In the genomic region with DNA sequence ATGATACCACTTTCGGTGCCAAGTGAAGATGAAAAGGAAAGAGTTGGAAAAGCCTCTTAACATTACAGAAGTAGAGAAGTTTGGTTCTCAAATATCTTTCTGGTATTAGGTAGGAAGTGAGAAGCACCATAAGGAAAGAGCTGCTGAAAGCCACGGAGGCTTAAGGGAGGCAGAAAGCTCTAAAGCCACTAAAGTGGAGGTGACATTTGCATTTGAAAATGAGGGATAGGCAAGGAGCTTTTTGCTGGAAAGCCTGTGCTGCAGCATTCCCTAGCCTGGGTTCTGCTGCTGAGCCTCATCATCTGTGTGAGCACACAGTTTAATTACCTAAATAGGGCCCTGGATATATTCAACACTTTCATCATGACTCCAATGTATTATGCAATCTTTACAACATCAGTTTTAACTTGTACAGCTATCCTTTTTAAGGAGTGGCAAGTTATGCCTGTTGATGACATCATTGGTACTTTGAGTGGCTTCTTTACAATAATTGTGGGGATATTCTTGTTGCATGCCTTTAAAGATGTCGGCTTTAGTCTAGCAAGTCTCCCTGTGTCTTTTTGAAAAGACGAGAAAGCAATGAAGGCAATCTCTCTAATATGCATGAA, we compare ENCODE assay signal across 22 cellular contexts.
"Had no signal": no experiment of that assay in that cellular context is flagged by ENCODE, and none has a peak within 500 bp of the region (broad histone marks: within the 10 kb centered on the region; RNA-seq: fewer than 3 reads in every experiment).

No MANE protein-coding gene starts in this region.

- H3K4me1 ChIP-seq: adrenal gland, spleen, testis had no signal

- H3K9me3 ChIP-seq: adrenal gland, spleen, testis had no signal

- H3K27ac ChIP-seq: adrenal gland, cardiac muscle cell, epithelial cell of prostate, spleen, testis had no signal

- H3K4me1 Mint-ChIP-seq: activated naive CD4-positive, alpha-beta T cell treated with anti-CD3 and anti-CD28 coated beads, Interleukin-2, amount 50 U/mL, for 24 hours; nephron; stimulated activated memory B cell treated with anti-CD40 and anti-IgM and Interleukin-4, amounts not matched to agents 10 μg/mL and 1 μg/mL and 100 μg/mL, for 72 hours had no signal

- H3K27me3 ChIP-seq: adrenal gland, cardiac muscle cell, spleen, testis had no signal

- H3K9me3 Mint-ChIP-seq: activated naive CD4-positive, alpha-beta T cell treated with anti-CD3 and anti-CD28 coated beads, Interleukin-2, amount 50 U/mL, for 24 hours; activated T-cell treated with anti-CD3 and anti-CD28 coated beads, Interleukin-2, amount 50 U/mL, for 72 hours; dendritic cell treated with granulocyte-macrophage colony-stimulating factor and Interleukin-4, amounts not matched to agents 40 ng/mL and 50 ng/mL, for 4 days; nephron; stimulated activated memory B cell treated with anti-CD40 and anti-IgM and Interleukin-4, amounts not matched to agents 10 μg/mL and 1 μg/mL and 100 μg/mL, for 72 hours; type B pancreatic cell had no signal

- H3K36me3 Mint-ChIP-seq: activated naive CD4-positive, alpha-beta T cell treated with anti-CD3 and anti-CD28 coated beads, Interleukin-2, amount 50 U/mL, for 24 hours; stimulated activated memory B cell treated with anti-CD40 and anti-IgM and Interleukin-4, amounts not matched to agents 10 μg/mL and 1 μg/mL and 100 μg/mL, for 72 hours; type B pancreatic cell had no signal

- H3K36me3 ChIP-seq: adrenal gland, cardiac muscle cell, spleen had no signal

- H3K4me3 Mint-ChIP-seq: activated naive CD4-positive, alpha-beta T cell treated with anti-CD3 and anti-CD28 coated beads, Interleukin-2, amount 50 U/mL, for 24 hours; activated T-cell treated with anti-CD3 and anti-CD28 coated beads, Interleukin-2, amount 50 U/mL, for 72 hours; dendritic cell treated with granulocyte-macrophage colony-stimulating factor and Interleukin-4, amounts not matched to agents 40 ng/mL and 50 ng/mL, for 4 days; nephron; stimulated activated memory B cell treated with anti-CD40 and anti-IgM and Interleukin-4, amounts not matched to agents 10 μg/mL and 1 μg/mL and 100 μg/mL, for 72 hours; type B pancreatic cell had no signal

- H3K27ac Mint-ChIP-seq: activated naive CD4-positive, alpha-beta T cell treated with anti-CD3 and anti-CD28 coated beads, Interleukin-2, amount 50 U/mL, for 24 hours; activated T-cell treated with anti-CD3 and anti-CD28 coated beads, Interleukin-2, amount 50 U/mL, for 72 hours; dendritic cell treated with granulocyte-macrophage colony-stimulating factor and Interleukin-4, amounts not matched to agents 40 ng/mL and 50 ng/mL, for 4 days; nephron; stimulated activated memory B cell treated with anti-CD40 and anti-IgM and Interleukin-4, amounts not matched to agents 10 μg/mL and 1 μg/mL and 100 μg/mL, for 72 hours; type B pancreatic cell had no signal

- H3K27me3 Mint-ChIP-seq: dendritic cell treated with granulocyte-macrophage colony-stimulating factor and Interleukin-4, amounts not matched to agents 40 ng/mL and 50 ng/mL, for 4 days had no signal

- DNase-seq: activated CD4-positive, alpha-beta T cell treated with anti-CD3 and anti-CD28 coated beads, Interleukin-2, amount 50 U/mL, for 1 hour; activated CD4-positive, CD25-positive, alpha-beta regulatory T cell treated with anti-CD3 and anti-CD28 coated beads, Interleukin-2, amount 50 U/mL, for 72 hours; activated effector memory CD4-positive, alpha-beta T cell treated with anti-CD3 and anti-CD28 coated beads, Interleukin-2, amount 50 U/mL, for 16 hours; activated T-cell treated with anti-CD3 and anti-CD28 coated beads, Interleukin-2, amount 50 U/mL, for 72 hours; adrenal gland; effector memory CD4-positive, alpha-beta T cell; hypothalamus; midbrain; nucleus accumbens; posterior cingulate gyrus; spleen; stimulated activated CD4-positive, alpha-beta T cell treated with anti-CD3 and anti-CD28 coated beads, Interleukin-4, amount 100 ng/mL, for 4 hours; T1000; testis had no signal

- ATAC-seq: activated T-cell treated with anti-CD3 and anti-CD28 coated beads, Interleukin-2, amount 50 U/mL, for 72 hours; left lobe of liver; stimulated activated memory B cell treated with anti-CD40 and anti-IgM and Interleukin-4, amounts not matched to agents 10 μg/mL and 1 μg/mL and 100 μg/mL, for 72 hours had no signal

- H3K4me3 ChIP-seq: adrenal gland, cardiac muscle cell, spleen, testis had no signal
